Comparison of ENCODE assay signal across 1 cellular context in the genomic region with DNA sequence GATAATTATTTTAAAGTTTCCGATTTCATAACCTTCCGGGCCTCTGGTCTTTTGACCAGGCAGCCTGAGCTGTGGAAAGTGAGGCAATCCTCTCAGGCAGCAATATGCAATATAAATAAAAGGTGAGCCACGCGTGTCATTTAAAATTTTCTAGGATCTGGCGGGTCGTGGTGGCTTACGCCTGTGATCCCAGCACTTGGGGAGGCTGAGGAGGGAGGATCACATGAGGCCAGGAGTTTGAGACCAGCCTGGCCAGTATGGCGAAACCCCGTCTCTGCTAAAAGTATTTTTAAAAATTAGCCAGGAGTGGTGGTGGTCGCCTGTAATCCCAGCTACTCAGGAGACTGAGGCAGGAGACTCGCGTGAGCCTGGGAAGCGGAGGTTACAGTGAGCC.
TF ChIP-seq lines count a peak whose summit lies in the region.

No MANE protein-coding gene starts in this region.

TF ChIP-seq in GM12878, 131 proteins besides CTCF, POLR2A, EP300 and RAD21 (continued from another document):
- TF ChIP-seq, protein P1, sequence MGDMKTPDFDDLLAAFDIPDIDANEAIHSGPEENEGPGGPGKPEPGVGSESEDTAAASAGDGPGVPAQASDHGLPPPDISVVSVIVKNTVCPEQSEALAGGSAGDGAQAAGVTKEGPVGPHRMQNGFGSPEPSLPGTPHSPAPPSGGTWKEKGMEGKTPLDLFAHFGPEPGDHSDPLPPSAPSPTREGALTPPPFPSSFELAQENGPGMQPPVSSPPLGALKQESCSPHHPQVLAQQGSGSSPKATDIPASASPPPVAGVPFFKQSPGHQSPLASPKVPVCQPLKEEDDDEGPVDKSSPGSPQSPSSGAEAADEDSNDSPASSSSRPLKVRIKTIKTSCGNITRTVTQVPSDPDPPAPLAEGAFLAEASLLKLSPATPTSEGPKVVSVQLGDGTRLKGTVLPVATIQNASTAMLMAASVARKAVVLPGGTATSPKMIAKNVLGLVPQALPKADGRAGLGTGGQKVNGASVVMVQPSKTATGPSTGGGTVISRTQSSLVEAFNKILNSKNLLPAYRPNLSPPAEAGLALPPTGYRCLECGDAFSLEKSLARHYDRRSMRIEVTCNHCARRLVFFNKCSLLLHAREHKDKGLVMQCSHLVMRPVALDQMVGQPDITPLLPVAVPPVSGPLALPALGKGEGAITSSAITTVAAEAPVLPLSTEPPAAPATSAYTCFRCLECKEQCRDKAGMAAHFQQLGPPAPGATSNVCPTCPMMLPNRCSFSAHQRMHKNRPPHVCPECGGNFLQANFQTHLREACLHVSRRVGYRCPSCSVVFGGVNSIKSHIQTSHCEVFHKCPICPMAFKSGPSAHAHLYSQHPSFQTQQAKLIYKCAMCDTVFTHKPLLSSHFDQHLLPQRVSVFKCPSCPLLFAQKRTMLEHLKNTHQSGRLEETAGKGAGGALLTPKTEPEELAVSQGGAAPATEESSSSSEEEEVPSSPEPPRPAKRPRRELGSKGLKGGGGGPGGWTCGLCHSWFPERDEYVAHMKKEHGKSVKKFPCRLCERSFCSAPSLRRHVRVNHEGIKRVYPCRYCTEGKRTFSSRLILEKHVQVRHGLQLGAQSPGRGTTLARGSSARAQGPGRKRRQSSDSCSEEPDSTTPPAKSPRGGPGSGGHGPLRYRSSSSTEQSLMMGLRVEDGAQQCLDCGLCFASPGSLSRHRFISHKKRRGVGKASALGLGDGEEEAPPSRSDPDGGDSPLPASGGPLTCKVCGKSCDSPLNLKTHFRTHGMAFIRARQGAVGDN (IDR thresholded peaks at IDR 0.05), result no peak
